Comparison of ENCODE assay signal across 15 cellular contexts in the genomic region with DNA sequence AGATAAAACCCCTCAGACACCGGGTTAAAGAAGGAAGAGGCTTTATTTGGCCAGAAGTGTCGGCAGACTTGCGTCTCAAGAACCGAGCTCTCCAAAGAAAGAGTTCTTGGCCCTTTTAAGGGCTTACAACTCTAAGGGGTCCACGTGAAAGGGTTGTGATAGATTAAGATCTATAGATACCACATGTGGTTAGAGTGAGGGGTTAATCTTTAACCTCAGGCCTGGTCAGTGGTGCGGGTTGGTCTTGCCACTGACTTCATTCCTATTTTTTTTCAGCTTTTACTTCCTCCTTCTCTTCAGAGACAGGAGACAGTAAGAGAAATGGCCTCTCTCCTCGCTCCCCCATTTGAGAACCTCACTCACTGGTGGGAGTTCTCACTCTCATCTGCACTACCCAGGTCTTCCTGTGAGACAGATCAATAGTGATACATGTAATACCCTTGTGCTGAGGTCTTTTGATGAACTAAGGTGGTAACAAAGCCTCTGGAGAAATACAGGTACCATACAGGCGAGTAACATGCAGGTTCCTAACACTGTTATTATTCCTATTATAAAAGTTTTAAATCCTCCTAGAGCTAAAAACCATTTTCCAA. TPM values are rescaled to one million over a fixed set of nuclear protein-coding genes. Genes with fewer than 3 reads are reported as not detected.
A peak's percentile ranks its signal among the peaks of the same experiment; 100 is the strongest.
DNase-seq lines count a peak whose midpoint lies in the region; ATAC-seq and TF ChIP-seq lines count a peak whose summit lies in the region.
"Had no signal": no experiment of that assay in that cellular context is flagged by ENCODE, and none has a peak within 500 bp of the region (broad histone marks: within the 10 kb centered on the region; RNA-seq: fewer than 3 reads in every experiment).

No MANE protein-coding gene starts in this region.

- H3K4me3 ChIP-seq in GM23338, result no peak overlapping the region
- no peak overlapping the region for H3K4me3 ChIP-seq in hepatocyte
- H3K4me3 ChIP-seq: body of pancreas, thyroid gland had no signal

- H3K27ac Mint-ChIP-seq in GM23338 (no peak overlapping the region), natural killer cell (no peak overlapping the region)
- H3K27ac Mint-ChIP-seq in activated T-helper 17 cell treated with anti-CD3 and anti-CD28 coated beads, Interleukin-2, amount 50 U/mL, for 72 hours, result no peak overlapping the region
- no peak overlapping the region for H3K27ac Mint-ChIP-seq in naive thymus-derived CD8-positive, alpha-beta T cell
- H3K27ac Mint-ChIP-seq: activated B cell treated with CpG ODN at 0.5 μM for 24 hours; activated T-cell treated with anti-CD3 and anti-CD28 coated beads, Interleukin-2, amount 50 U/mL, for 72 hours; CD4-positive, alpha-beta T cell had no signal

- H3K4me3 Mint-ChIP-seq in GM23338 (no peak overlapping the region), natural killer cell (no peak overlapping the region)
- H3K4me3 Mint-ChIP-seq in activated T-helper 17 cell treated with anti-CD3 and anti-CD28 coated beads, Interleukin-2, amount 50 U/mL, for 72 hours, result no peak overlapping the region
- no peak overlapping the region for H3K4me3 Mint-ChIP-seq in naive thymus-derived CD8-positive, alpha-beta T cell
- H3K4me3 Mint-ChIP-seq: activated B cell treated with CpG ODN at 0.5 μM for 24 hours; activated T-cell treated with anti-CD3 and anti-CD28 coated beads, Interleukin-2, amount 50 U/mL, for 72 hours; CD4-positive, alpha-beta T cell had no signal

- H2AFZ ChIP-seq in GM23338 (peak overlapping the region; percentile 38), hepatocyte (peak overlapping the region; percentile 55)

- H3K36me3 Mint-ChIP-seq in GM23338 (ENCODE audit: low read depth) (peaks cover 4% of the 10 kb centered on the region; the same call in 2 of the 3 replicates), natural killer cell (no peaks in the 10 kb centered on the region)
- no peaks in the 10 kb centered on the region for H3K36me3 Mint-ChIP-seq in activated T-helper 17 cell treated with anti-CD3 and anti-CD28 coated beads, Interleukin-2, amount 50 U/mL, for 72 hours (ENCODE audit: low read depth)
- no peaks in the 10 kb centered on the region for H3K36me3 Mint-ChIP-seq in naive thymus-derived CD8-positive, alpha-beta T cell

- POLR2A ChIA-PET in naive thymus-derived CD8-positive, alpha-beta T cell (lab: Charles Lee), result no interaction called here

- H3K36me3 ChIP-seq in GM23338 (ENCODE audit: insufficient read depth) (no peaks in the 10 kb centered on the region), hepatocyte (replicated peaks; ENCODE audit: insufficient read depth, low read depth) (no peaks in the 10 kb centered on the region)
- H3K36me3 ChIP-seq: thyroid gland had no signal

- H3K27me3 Mint-ChIP-seq in GM23338 (ENCODE audit: insufficient read depth, low read depth, poor library complexity), result no peaks in the 10 kb centered on the region
- peaks cover 3% of the 10 kb centered on the region for H3K27me3 Mint-ChIP-seq in activated T-helper 17 cell treated with anti-CD3 and anti-CD28 coated beads, Interleukin-2, amount 50 U/mL, for 72 hours
- H3K27me3 Mint-ChIP-seq in naive thymus-derived CD8-positive, alpha-beta T cell, result peaks cover 3 to 15% (median 8%) of the 10 kb centered on the region in 5 donors
- H3K27me3 Mint-ChIP-seq in natural killer cell (ENCODE audit: low read depth in 2 of 2), result peaks cover 0 to 9% of the 10 kb centered on the region in 2 donors
- H3K27me3 Mint-ChIP-seq: activated B cell treated with CpG ODN at 0.5 μM for 24 hours had no signal

- H3K4me1 Mint-ChIP-seq in GM23338, result no peaks in the 10 kb centered on the region
- H3K4me1 Mint-ChIP-seq in activated T-helper 17 cell treated with anti-CD3 and anti-CD28 coated beads, Interleukin-2, amount 50 U/mL, for 72 hours, result no peaks in the 10 kb centered on the region
- H3K4me1 Mint-ChIP-seq in naive thymus-derived CD8-positive, alpha-beta T cell, result peaks cover 0 to 3% (median 0%) of the 10 kb centered on the region in 4 donors
- peaks cover 0 to under 1% of the 10 kb centered on the region in 2 donors for H3K4me1 Mint-ChIP-seq in natural killer cell
- H3K4me1 Mint-ChIP-seq: activated B cell treated with CpG ODN at 0.5 μM for 24 hours had no signal

- H3K27ac ChIP-seq in GM23338 (ENCODE audit: low read depth), result no peak overlapping the region
- H3K27ac ChIP-seq in hepatocyte, result peak overlapping the region; percentile 76
- H3K27ac ChIP-seq: body of pancreas, KMS-11, thyroid gland had no signal

- peak; percentile 73 for ATAC-seq in GM18873 (IDR thresholded peaks at IDR 0.05; ENCODE audit: low FRiP score, unreplicated experiment)
- ATAC-seq in GM23338, result no peak
- ATAC-seq in HG03354 (IDR thresholded peaks at IDR 0.05; ENCODE audit: poor library complexity, severe bottlenecking, unreplicated experiment), result peak; percentile 91
- no peak for ATAC-seq in activated T-helper 17 cell treated with anti-CD3 and anti-CD28 coated beads, Interleukin-2, amount 50 U/mL, for 72 hours (replicated peaks)
- no peak for ATAC-seq in naive thymus-derived CD8-positive, alpha-beta T cell
- no peak for ATAC-seq in natural killer cell
- ATAC-seq: activated T-cell treated with anti-CD3 and anti-CD28 coated beads, Interleukin-2, amount 50 U/mL, for 72 hours; body of pancreas had no signal

- 65% methylated on average over 8 of the region's 8 CpGs for WGBS in hepatocyte (ENCODE audit: low lambda C conversion rate, missing lambda C conversion rate)

- no peaks in the 10 kb centered on the region for H3K9me3 ChIP-seq in hepatocyte (ENCODE audit: low read depth)
- H3K9me3 ChIP-seq: body of pancreas, thyroid gland had no signal

- no peak for TF ChIP-seq CTCF in GM23338 (conservative IDR thresholded peaks at IDR 0.05; ENCODE audit: low read depth in 2 of 2)
- no peak for TF ChIP-seq CTCF in hepatocyte (IDR thresholded peaks at IDR 0.05; ENCODE audit: poor library complexity)
- no peak for TF ChIP-seq CTCF in natural killer cell (IDR thresholded peaks at IDR 0.05)

- H3K4me2 ChIP-seq in GM23338 (no peak overlapping the region), hepatocyte (no peak overlapping the region)
- H3K4me2 ChIP-seq: KMS-11 had no signal

- intact Hi-C loops in natural killer cell (cut with micrococcal nuclease), result no loop called here

- H3K9me3 Mint-ChIP-seq in GM23338 (peaks cover 7% of the 10 kb centered on the region; the same call in 2 of the 3 replicates), natural killer cell (peaks cover 0 to 3% of the 10 kb centered on the region in 2 donors)
- no peaks in the 10 kb centered on the region for H3K9me3 Mint-ChIP-seq in activated T-helper 17 cell treated with anti-CD3 and anti-CD28 coated beads, Interleukin-2, amount 50 U/mL, for 72 hours
- peaks cover 0 to 2% (median 0%) of the 10 kb centered on the region in 9 donors for H3K9me3 Mint-ChIP-seq in naive thymus-derived CD8-positive, alpha-beta T cell
- H3K9me3 Mint-ChIP-seq: activated B cell treated with CpG ODN at 0.5 μM for 24 hours; CD4-positive, alpha-beta T cell had no signal

- no peak for DNase-seq in GM23338 (ENCODE audit: low spot score)
- no peak for DNase-seq in hepatocyte (ENCODE audit: low spot score)
- no peak for DNase-seq in DMS 273 treated with DMSO at 0.1 percent for 48 hours (lab: John Stamatoyannopoulos, UW)
- no peak for DNase-seq in naive thymus-derived CD8-positive, alpha-beta T cell
- no peak for DNase-seq in natural killer cell
- DNase-seq: activated B cell treated with CpG ODN at 0.5 μM for 24 hours; activated T-cell treated with anti-CD3 and anti-CD28 coated beads, Interleukin-2, amount 50 U/mL, for 72 hours; body of pancreas; CD4-positive, alpha-beta T cell; H7; thyroid gland had no signal

- no peaks in the 10 kb centered on the region for H3K4me1 ChIP-seq in GM23338 (ENCODE audit: insufficient read depth)
- H3K4me1 ChIP-seq in hepatocyte (ENCODE audit: insufficient read depth), result peaks cover 4% of the 10 kb centered on the region
- H3K4me1 ChIP-seq: body of pancreas, thyroid gland had no signal

- no peaks in the 10 kb centered on the region for H3K9me2 ChIP-seq in GM23338 (ENCODE audit: insufficient read depth)
- no peaks in the 10 kb centered on the region for H3K9me2 ChIP-seq in hepatocyte (replicated peaks; ENCODE audit: insufficient read depth)

- no peaks in the 10 kb centered on the region for H3F3A ChIP-seq in GM23338 (replicated peaks; ENCODE audit: low read depth)

- H3K27me3 ChIP-seq in GM23338 (ENCODE audit: insufficient read depth) (no peaks in the 10 kb centered on the region), hepatocyte (no peaks in the 10 kb centered on the region)
- H3K27me3 ChIP-seq: body of pancreas, thyroid gland had no signal

- H4K20me1 ChIP-seq in GM23338 (replicated peaks; ENCODE audit: insufficient read depth), result no peaks in the 10 kb centered on the region
- H4K20me1 ChIP-seq in hepatocyte (ENCODE audit: insufficient read depth, poor library complexity, severe bottlenecking), result no peaks in the 10 kb centered on the region

- no peaks in the 10 kb centered on the region for H3K79me2 ChIP-seq in GM23338 (replicated peaks; ENCODE audit: insufficient read depth)
- H3K79me2 ChIP-seq in hepatocyte, result no peaks in the 10 kb centered on the region

TF ChIP-seq in GM23338, 12 proteins besides CTCF, POLR2A, EP300 and RAD21 (continues in another document):
- TF ChIP-seq EZH2 (IDR thresholded peaks at IDR 0.05; ENCODE audit: low read depth, unreplicated experiment), result no peak
- TF ChIP-seq ZNF114 (CRISPR knock-in tag; IDR thresholded peaks at IDR 0.05), result no peak
- TF ChIP-seq STAT1 (IDR thresholded peaks at IDR 0.05; ENCODE audit: unreplicated experiment), result no peak
- TF ChIP-seq, protein P1, sequence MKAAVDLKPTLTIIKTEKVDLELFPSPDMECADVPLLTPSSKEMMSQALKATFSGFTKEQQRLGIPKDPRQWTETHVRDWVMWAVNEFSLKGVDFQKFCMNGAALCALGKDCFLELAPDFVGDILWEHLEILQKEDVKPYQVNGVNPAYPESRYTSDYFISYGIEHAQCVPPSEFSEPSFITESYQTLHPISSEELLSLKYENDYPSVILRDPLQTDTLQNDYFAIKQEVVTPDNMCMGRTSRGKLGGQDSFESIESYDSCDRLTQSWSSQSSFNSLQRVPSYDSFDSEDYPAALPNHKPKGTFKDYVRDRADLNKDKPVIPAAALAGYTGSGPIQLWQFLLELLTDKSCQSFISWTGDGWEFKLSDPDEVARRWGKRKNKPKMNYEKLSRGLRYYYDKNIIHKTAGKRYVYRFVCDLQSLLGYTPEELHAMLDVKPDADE (IDR thresholded peaks at IDR 0.05), result no peak
- no peak for TF ChIP-seq JUNB (IDR thresholded peaks at IDR 0.05; ENCODE audit: unreplicated experiment)

RNA-seq across cellular contexts. Expression of gene COX7C, which starts 52.4 kb away (rescaled TPM):
- 842 and 1,082 TPM in 2 replicates for total RNA-seq in GM23338 (2014; rRNA removed; shearing (Covaris generic))
- polyA plus RNA-seq in GM23338 (2016; fragmentation: Nextera tagmentation; extraction: Ambion mirVana) (4,717 and 5,583 TPM in 2 replicates), hepatocyte (1,020 and 1,056 TPM in 2 replicates)
- total RNA-seq in hepatocyte (541 and 620 TPM in 2 replicates), natural killer cell (100 to 1,000 TPM; 237 to 264 (median 250) TPM)
- 100 to 1,000 TPM; 422 to 530 TPM for total RNA-seq in activated T-helper 17 cell treated with anti-CD3 and anti-CD28 coated beads, Interleukin-2, amount 50 U/mL, for 72 hours
- 100 to 1,000 TPM; 513 to 573 TPM for total RNA-seq in naive thymus-derived CD8-positive, alpha-beta T cell
- 100 to 1,000 TPM; 861 to 991 (median 878) TPM for polyA plus RNA-seq in naive thymus-derived CD8-positive, alpha-beta T cell

Comparison
In these comparisons a context has a peak if more than half of its experiments do, and no peak if none do; other contexts are left out.
1. ATAC-seq: peak in GM18873 (single experiment) and HG03354 (single experiment); none in GM23338 (single experiment), activated T-helper 17 cell treated with anti-CD3 and anti-CD28 coated beads, Interleukin-2, amount 50 U/mL, for 72 hours (single experiment), naive thymus-derived CD8-positive, alpha-beta T cell (0 of 2) and natural killer cell (0 of 3).